In genomic region chr13:42969558-42970172, GRCh38 we compare ENCODE assay signal across 8 cellular contexts. TPM values are rescaled to one million over a fixed set of nuclear protein-coding genes. Genes with fewer than 3 reads are reported as not detected.
DNase-seq lines count a peak whose midpoint lies in the region; ATAC-seq, FAIRE-seq and TF ChIP-seq lines count a peak whose summit lies in the region.

No MANE protein-coding gene starts in this region.

- WGBS in HepG2 (ENCODE audit: low lambda C conversion rate), result 26% methylated on average over 12 of the region's 12 CpGs

- no peak overlapping the region for H3K27ac Mint-ChIP-seq in activated CD4-positive, alpha-beta T cell treated with anti-CD3 and anti-CD28 coated beads, Interleukin-2, amount 10 ng/mL, durations not matched to agents 24 days and 14 days

- H3K9ac ChIP-seq in HepG2 (ENCODE audit: insufficient read depth, low read depth, low read length), result no peak overlapping the region

- H3K36me3 ChIP-seq in BE2C (no peaks in the 10 kb centered on the region), HepG2 (replicated peaks in 1 of 2; ENCODE audit: control insufficient read depth in 1 of 2, insufficient read depth in 2 of 2, low read length in 2 of 2) (no peaks in the 10 kb centered on the region)

- TF ChIP-seq CTCF in BE2C (IDR thresholded peaks at IDR 0.05; ENCODE audit: low read depth, low read length) (peak; percentile 89), GM20000 (IDR thresholded peaks at IDR 0.05; ENCODE audit: extremely low read depth, missing control alignments) (peak; percentile 79), coronary artery (IDR thresholded peaks at IDR 0.05) (peak; percentile 72), HepG2 (CRISPR knock-in tag; IDR thresholded peaks at IDR 0.05) (peak; percentile 75)

- H3K27me3 Mint-ChIP-seq in activated CD4-positive, alpha-beta T cell treated with anti-CD3 and anti-CD28 coated beads, Interleukin-2, amount 10 ng/mL, durations not matched to agents 24 days and 14 days, result no peaks in the 10 kb centered on the region

- POLR2A ChIA-PET in HepG2 (lab: Yijun Ruan, JAX), result no interaction called here

- peak; percentile 21; the same call in 1 of the 2 replicates for TF ChIP-seq RAD21 in HepG2 (CRISPR knock-in tag; IDR thresholded peaks at IDR 0.05)

- H4K20me1 ChIP-seq in HepG2 (ENCODE audit: insufficient read depth, low read length), result no peaks in the 10 kb centered on the region

- H3K4me2 ChIP-seq in HepG2 (ENCODE audit: low read depth, low read length), result peak overlapping the region; percentile 54

- H3K9me3 ChIP-seq in BE2C, result no peaks in the 10 kb centered on the region
- no peaks in the 10 kb centered on the region for H3K9me3 ChIP-seq in HepG2 (ENCODE audit: low read length)

- in situ Hi-C loops in HepG2 (cut with HindIII; ENCODE audit: extremely low pct_ligation_motif_present, low pct_unique_long_range_greater_than_20kb), result loop anchor here (5.0 to 25.0 kb wide), 2 partner anchors 163 to 843 kb away; no protein-coding TSS in a partner anchor

- H3K27me3 ChIP-seq in BE2C (no peaks in the 10 kb centered on the region), HepG2 (ENCODE audit: control insufficient read depth in 1 of 2, insufficient read depth in 2 of 2, low read length in 2 of 2) (no peaks in the 10 kb centered on the region)

- H3K4me3 Mint-ChIP-seq in activated CD4-positive, alpha-beta T cell treated with anti-CD3 and anti-CD28 coated beads, Interleukin-2, amount 10 ng/mL, durations not matched to agents 24 days and 14 days, result no peak overlapping the region

- intact Hi-C loops in activated CD4-positive, alpha-beta T cell treated with anti-CD3 and anti-CD28 coated beads, Interleukin-2, amount 10 ng/mL, durations not matched to agents 24 days and 14 days (cut with micrococcal nuclease), result loop anchor here (1.0 to 10.0 kb wide), 6 partner anchors 54 to 905 kb away; partner anchors contain the start of gene DNAJC15
- intact Hi-C loops in HepG2 (cut with micrococcal nuclease; ENCODE audit: unreplicated experiment), result loop anchor here (1.0 to 2.0 kb wide), 3 partner anchors 163 to 905 kb away; no protein-coding TSS in a partner anchor

- FAIRE-seq in HepG2 (lab: Jason Lieb, UNC), result peak; percentile 63

- no peak for TF ChIP-seq POLR2A in HepG2 (IDR thresholded peaks at IDR 0.05; ENCODE audit: insufficient read depth in 1 of 2, low read depth in 2 of 2, low read length in 2 of 2)

- ATAC-seq in HepG2 (peak; percentile 97), HG02938 (IDR thresholded peaks at IDR 0.05; ENCODE audit: unreplicated experiment) (no peak)

- DNase-seq in BE2C (peak; percentile 89), GM20000 (ENCODE audit: low spot score) (peak; percentile 72), NCI-H2107 treated with DMSO at 0.1 percent for 48 hours (lab: John Stamatoyannopoulos, UW; ENCODE audit: unreplicated experiment) (peak; percentile 32), coronary artery (ENCODE audit: low spot score) (peak; percentile 74), HepG2 (ENCODE audit: low spot score) (peak; percentile 63)
- peak; percentile 93 for DNase-seq in activated CD4-positive, alpha-beta T cell treated with anti-CD3 and anti-CD28 coated beads, Interleukin-2, amount 10 ng/mL, durations not matched to agents 24 days and 14 days
- DNase-seq in stimulated activated CD4-positive, alpha-beta T cell treated with anti-CD3 and anti-CD28 coated beads, TNF-alpha, amount 100 ng/mL, for 1 hour (ENCODE audit: low read depth in 3 of 3, low spot score in 1 of 3), result peak; percentile 49 to 79 (median 55)

- peaks cover 30% of the 10 kb centered on the region for H3K4me1 Mint-ChIP-seq in activated CD4-positive, alpha-beta T cell treated with anti-CD3 and anti-CD28 coated beads, Interleukin-2, amount 10 ng/mL, durations not matched to agents 24 days and 14 days

- H3K27ac ChIP-seq in coronary artery (no peak overlapping the region), HepG2 (ENCODE audit: extremely low read length, insufficient read depth, low read length) (no peak overlapping the region)

- no peaks in the 10 kb centered on the region for H3K9me3 Mint-ChIP-seq in activated CD4-positive, alpha-beta T cell treated with anti-CD3 and anti-CD28 coated beads, Interleukin-2, amount 10 ng/mL, durations not matched to agents 24 days and 14 days

- BruUV-seq in HepG2 (replicated peaks; lab: Mats Ljungman, UMichigan), result no TSS peak

- H3K36me3 Mint-ChIP-seq in activated CD4-positive, alpha-beta T cell treated with anti-CD3 and anti-CD28 coated beads, Interleukin-2, amount 10 ng/mL, durations not matched to agents 24 days and 14 days (ENCODE audit: low read depth), result peaks cover 41% of the 10 kb centered on the region

- H3K79me2 ChIP-seq in HepG2 (ENCODE audit: insufficient read depth, low read length), result no peaks in the 10 kb centered on the region

- TF ChIP-seq EP300 in HepG2 (IDR thresholded peaks at IDR 0.05; ENCODE audit: low read depth in 2 of 2, low read length in 2 of 2) (no peak), HepG2 (CRISPR knock-in tag; IDR thresholded peaks at IDR 0.05; ENCODE audit: borderline replicate concordance) (no peak)

- CTCF ChIA-PET in HepG2 (lab: Yijun Ruan, JAX; ENCODE audit: low intra/inter-chr PET ratio, low total read pairs), result interaction anchor here (2.9 kb wide), 2 partner anchors 162 to 835 kb away, joined by 15 to 23 read pairs; no protein-coding TSS in a partner anchor

- H3K4me3 ChIP-seq in BE2C (ENCODE audit: low read depth, low read length), result no peak overlapping the region
- no peak overlapping the region for H3K4me3 ChIP-seq in coronary artery
- H3K4me3 ChIP-seq in HepG2 (replicated peaks in 1 of 3; ENCODE audit: insufficient read depth in 1 of 3, low read depth in 2 of 3, low read length in 3 of 3), result no peak overlapping the region

- H3K4me1 ChIP-seq in BE2C, result peaks cover 15% of the 10 kb centered on the region
- H3K4me1 ChIP-seq in HepG2 (ENCODE audit: insufficient read depth, low read length), result no peaks in the 10 kb centered on the region

- no peak overlapping the region for H2AFZ ChIP-seq in HepG2 (ENCODE audit: low read length)

TF ChIP-seq in HepG2, 621 proteins besides CTCF, POLR2A, EP300 and RAD21 (continues in another document):
- TF ChIP-seq KAT2B (IDR thresholded peaks at IDR 0.05; ENCODE audit: borderline replicate concordance, low read depth, low read length), result no peak
- peak; percentile 26 for TF ChIP-seq XRCC5 (optimal IDR thresholded peaks at IDR 0.05; ENCODE audit: low read length)

RNA-seq across cellular contexts. Expression of gene EPSTI1, which starts 22.4 kb away (rescaled TPM):
- polyA plus RNA-seq in BE2C (2012; ENCODE audit: insufficient read depth, insufficient read length, low read depth), result 3.2 TPM
- 16.2 and 16.5 TPM in 2 replicates for total RNA-seq in activated CD4-positive, alpha-beta T cell treated with anti-CD3 and anti-CD28 coated beads, Interleukin-2, amount 10 ng/mL, durations not matched to agents 24 days and 14 days
- total RNA-seq in HepG2 (2016; rRNA removed; fragmentation: Illumina TruSeq; extraction: Trizol), result not detected in 2 replicates
- total RNA-seq in HepG2 (2016; cell fraction: cytosol; rRNA removed; fragmentation: Illumina TruSeq; extraction: Trizol; ENCODE audit: low read depth), result not detected in 2 replicates
- total RNA-seq in HepG2 (2016; cell fraction: insoluble cytoplasmic fraction; rRNA removed; fragmentation: Illumina TruSeq; extraction: Trizol), result not detected in 2 replicates
- total RNA-seq in HepG2 (2016; cell fraction: membrane; rRNA removed; fragmentation: Illumina TruSeq; extraction: Trizol), result not detected in 2 replicates
- total RNA-seq in HepG2 (2016; cell fraction: nucleus; rRNA removed; fragmentation: Illumina TruSeq; extraction: Trizol), result not detected in 2 replicates
- 0.03 TPM in 1 of 2 replicates, not detected in the other for polyA plus RNA-seq in HepG2 (2011; rRNA removed)
- not detected in 2 replicates for polyA plus RNA-seq in HepG2 (2011; cell fraction: cytosol; rRNA removed)
- polyA plus RNA-seq in HepG2 (2011; cell fraction: nucleus; rRNA removed), result not detected in 2 replicates
- polyA plus RNA-seq in HepG2 (2012), result not detected in 2 replicates
- not detected in 2 replicates for polyA plus RNA-seq in HepG2 (2016; cell fraction: cytosol; fragmentation: Illumina TruSeq; extraction: Trizol; ENCODE audit: low read depth)
- polyA plus RNA-seq in HepG2 (2016; cell fraction: insoluble cytoplasmic fraction; fragmentation: Illumina TruSeq; extraction: Trizol; ENCODE audit: low read depth), result not detected in 2 replicates
- polyA plus RNA-seq in HepG2 (2016; cell fraction: membrane; fragmentation: Illumina TruSeq; extraction: Trizol; ENCODE audit: low read depth), result not detected in 2 replicates
- polyA plus RNA-seq in HepG2 (2016; cell fraction: nucleus; fragmentation: Illumina TruSeq; extraction: Trizol; ENCODE audit: insufficient read depth, low read depth), result not detected in 2 replicates
- polyA minus RNA-seq in HepG2 (2011; rRNA and poly(A)+ RNA removed; ENCODE audit: low replicate concordance), result not detected in 2 replicates
- not detected in 2 replicates for polyA minus RNA-seq in HepG2 (2011; cell fraction: cytosol; rRNA and poly(A)+ RNA removed)
- polyA minus RNA-seq in HepG2 (2011; cell fraction: nucleus; rRNA and poly(A)+ RNA removed), result not detected in 2 replicates

RNA-seq across cellular contexts. Expression of gene DNAJC15, which starts 53.7 kb away (rescaled TPM):
- polyA plus RNA-seq in BE2C (2012; ENCODE audit: insufficient read depth, insufficient read length, low read depth), result 0.15 TPM
- 16.6 and 17.8 TPM in 2 replicates for total RNA-seq in activated CD4-positive, alpha-beta T cell treated with anti-CD3 and anti-CD28 coated beads, Interleukin-2, amount 10 ng/mL, durations not matched to agents 24 days and 14 days
- total RNA-seq in HepG2 (2016; rRNA removed; fragmentation: Illumina TruSeq; extraction: Trizol), result 21.5 and 23.0 TPM in 2 replicates
- 12.1 and 13.1 TPM in 2 replicates for total RNA-seq in HepG2 (2016; cell fraction: cytosol; rRNA removed; fragmentation: Illumina TruSeq; extraction: Trizol; ENCODE audit: low read depth)
- total RNA-seq in HepG2 (2016; cell fraction: insoluble cytoplasmic fraction; rRNA removed; fragmentation: Illumina TruSeq; extraction: Trizol), result 19.6 and 23.8 TPM in 2 replicates
- total RNA-seq in HepG2 (2016; cell fraction: membrane; rRNA removed; fragmentation: Illumina TruSeq; extraction: Trizol), result 10.2 and 13.9 TPM in 2 replicates
- total RNA-seq in HepG2 (2016; cell fraction: nucleus; rRNA removed; fragmentation: Illumina TruSeq; extraction: Trizol), result 16.2 and 16.9 TPM in 2 replicates
- polyA plus RNA-seq in HepG2 (2011; rRNA removed), result 27.2 and 31.9 TPM in 2 replicates
- 23.4 and 24.2 TPM in 2 replicates for polyA plus RNA-seq in HepG2 (2011; cell fraction: cytosol; rRNA removed)
- polyA plus RNA-seq in HepG2 (2011; cell fraction: nucleus; rRNA removed), result 6.0 and 7.0 TPM in 2 replicates
- polyA plus RNA-seq in HepG2 (2012), result 12.1 and 12.9 TPM in 2 replicates
- 15.4 and 21.7 TPM in 2 replicates for polyA plus RNA-seq in HepG2 (2016; cell fraction: cytosol; fragmentation: Illumina TruSeq; extraction: Trizol; ENCODE audit: low read depth)
- polyA plus RNA-seq in HepG2 (2016; cell fraction: insoluble cytoplasmic fraction; fragmentation: Illumina TruSeq; extraction: Trizol; ENCODE audit: low read depth), result 20.3 TPM in 2 replicates
- polyA plus RNA-seq in HepG2 (2016; cell fraction: membrane; fragmentation: Illumina TruSeq; extraction: Trizol; ENCODE audit: low read depth), result 9.1 and 11.0 TPM in 2 replicates
- 22.8 and 24.6 TPM in 2 replicates for polyA plus RNA-seq in HepG2 (2016; cell fraction: nucleus; fragmentation: Illumina TruSeq; extraction: Trizol; ENCODE audit: insufficient read depth, low read depth)
- polyA minus RNA-seq in HepG2 (2011; rRNA and poly(A)+ RNA removed; ENCODE audit: low replicate concordance), result 6.5 and 21.0 TPM in 2 replicates
- 12.3 and 14.1 TPM in 2 replicates for polyA minus RNA-seq in HepG2 (2011; cell fraction: cytosol; rRNA and poly(A)+ RNA removed)
- 17.4 and 18.0 TPM in 2 replicates for polyA minus RNA-seq in HepG2 (2011; cell fraction: nucleus; rRNA and poly(A)+ RNA removed)

Comparison
In these comparisons a context has a peak if more than half of its experiments do, and no peak if none do; other contexts are left out.
1. DNase-seq: peak in every context shown above with its lines; median percentile 93 in activated CD4-positive, alpha-beta T cell treated with anti-CD3 and anti-CD28 coated beads, Interleukin-2, amount 10 ng/mL, durations not matched to agents 24 days and 14 days; 89 in BE2C; 74 in coronary artery; 72 in GM20000; 63 in HepG2; 55 in stimulated activated CD4-positive, alpha-beta T cell treated with anti-CD3 and anti-CD28 coated beads, TNF-alpha, amount 100 ng/mL, for 1 hour; 32 in NCI-H2107 treated with DMSO at 0.1 percent for 48 hours.
2. RNA of gene EPSTI1, which starts 22.4 kb away (total RNA-seq): 16.2 to 16.5 TPM in activated CD4-positive, alpha-beta T cell treated with anti-CD3 and anti-CD28 coated beads, Interleukin-2, amount 10 ng/mL, durations not matched to agents 24 days and 14 days; not detected in HepG2; every median in the first group is over 10 times any median in the second.
3. Peak in every context shown above with its lines, with median percentiles within 50 percentile points of each other: CTCF ChIP-seq.